28 cellular contexts compared by ENCODE assay signal in genomic region chr3:47495111-47495510, GRCh38.
"Had no signal": no experiment of that assay in that cellular context is flagged by ENCODE, and none has a peak within 500 bp of the region (broad histone marks: within the 10 kb centered on the region; RNA-seq: fewer than 3 reads in every experiment).

No MANE protein-coding gene starts in this region.

- H3K4me3 ChIP-seq: coronary artery, dorsolateral prefrontal cortex, esophagus squamous epithelium, gastroesophageal sphincter, heart right ventricle had no signal

- H3K9me3 ChIP-seq: esophagus squamous epithelium, gastroesophageal sphincter, heart right ventricle had no signal

- H3K27ac ChIP-seq: brain microvascular endothelial cell, coronary artery, esophagus squamous epithelium, gastroesophageal sphincter, heart right ventricle, VCaP had no signal

- H3K27me3 ChIP-seq: brain microvascular endothelial cell, dorsolateral prefrontal cortex, esophagus squamous epithelium, gastroesophageal sphincter, heart right ventricle had no signal

- ATAC-seq: activated T-cell treated with anti-CD3 and anti-CD28 coated beads, Interleukin-2, amount 50 U/mL, for 72 hours; gastroesophageal sphincter; heart right ventricle; WTC11 had no signal

- DNase-seq: activated CD4-positive, alpha-beta memory T cell treated with anti-CD3 and anti-CD28 coated beads, Interleukin-2, amount 10 ng/mL, durations not matched to agents 7 days and 5 days; activated CD4-positive, alpha-beta T cell treated with anti-CD3 and anti-CD28 coated beads for 1 hour; activated CD4-positive, alpha-beta T cell treated with anti-CD3 and anti-CD28 coated beads for 4 hours; activated CD4-positive, alpha-beta T cell treated with anti-CD3 and anti-CD28 coated beads, Interleukin-2, amount 10 ng/mL, durations not matched to agents 7 days and 5 days; activated CD4-positive, alpha-beta T cell treated with anti-CD3 and anti-CD28 coated beads, Interleukin-2, amount 50 U/mL, for 4 hours; activated CD8-positive, alpha-beta memory T cell treated with anti-CD3 and anti-CD28 coated beads, Interleukin-2, amount 50 U/mL, for 48 hours; activated gamma-delta T cell treated with Interleukin-2 at 50 U/mL for 16 hours; activated naive CD4-positive, alpha-beta T cell treated with anti-CD3 and anti-CD28 coated beads, Interleukin-2, amount 50 U/mL, for 16 hours; activated naive CD4-positive, alpha-beta T cell treated with Interleukin-2 at 50 U/mL for 16 hours; activated T-cell treated with anti-CD3 and anti-CD28 coated beads for 4 hours; activated T-cell treated with anti-CD3 and anti-CD28 coated beads, Interleukin-2, amount 50 U/mL, for 24 hours; activated T-cell treated with anti-CD3 and anti-CD28 coated beads, Interleukin-2, amount 50 U/mL, for 72 hours; amniotic stem cell; anterior cingulate cortex; brain microvascular endothelial cell; effector memory CD4-positive, alpha-beta T cell; erythroblast; esophagus squamous epithelium; foreskin melanocyte; heart right ventricle; T-helper 2 cell had no signal

- H3K4me1 ChIP-seq: esophagus squamous epithelium, gastroesophageal sphincter, heart right ventricle had no signal

- FAIRE-seq: astrocyte, bronchial epithelial cell had no signal
